9 cellular contexts compared by ENCODE assay signal in the genomic region with DNA sequence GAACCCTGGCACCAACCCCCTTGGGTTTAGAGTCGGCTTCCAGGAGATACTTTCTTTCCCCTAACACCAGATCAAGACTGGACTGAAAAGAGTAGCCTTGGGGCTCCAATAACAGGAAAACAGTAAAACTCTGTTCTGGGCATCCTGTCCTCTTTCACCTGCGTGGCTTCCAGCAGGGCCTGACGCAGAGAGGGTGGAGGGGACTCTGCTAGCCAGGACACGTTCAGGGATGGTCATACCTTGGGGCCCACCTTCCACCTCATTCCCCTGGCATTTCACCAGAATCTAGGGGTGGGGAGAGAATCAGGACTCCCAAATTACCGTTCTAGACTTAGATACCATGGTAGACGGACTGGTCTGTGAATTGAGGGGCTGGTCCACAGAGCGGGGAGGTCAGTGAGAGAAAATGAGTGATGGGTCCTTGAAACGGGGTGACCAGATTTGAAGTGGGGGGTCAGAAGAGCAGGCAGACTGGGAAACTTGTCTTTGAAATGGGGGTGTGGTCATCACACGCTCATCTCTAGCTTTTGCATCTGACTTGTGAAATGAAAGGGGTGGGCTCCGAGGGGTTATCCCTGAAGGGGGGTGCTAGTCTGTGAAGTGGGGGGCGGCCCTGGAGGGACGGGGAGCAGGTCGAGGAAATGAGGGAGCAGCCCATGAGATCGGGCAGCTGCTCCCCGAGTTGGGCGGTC. TPM values are rescaled to one million over a fixed set of nuclear protein-coding genes. Genes with fewer than 3 reads are reported as not detected.
DNase-seq lines count a peak whose midpoint lies in the region; ATAC-seq and TF ChIP-seq lines count a peak whose summit lies in the region.
"Had no signal": no experiment of that assay in that cellular context is flagged by ENCODE, and none has a peak within 500 bp of the region (broad histone marks: within the 10 kb centered on the region; RNA-seq: fewer than 3 reads in every experiment).

No MANE protein-coding gene starts in this region.

- in situ Hi-C loops in gastrocnemius medialis (cut with MboI; ENCODE audit: low sequenced_read_pairs in 4 of 4): loop anchor here (5.0 kb wide), 1 partner anchor 37 kb away; no protein-coding TSS in a partner anchor

- H3K4me1 ChIP-seq in heart right ventricle (peaks cover 27 to 63% (median 50%) of the 10 kb centered on the region in 9 donors), gastrocnemius medialis (peaks cover 42 to 50% of the 10 kb centered on the region in 2 donors)

- ATAC-seq in WTC11 (no peak), heart right ventricle (peak in 7 of 8 donors; percentile 10 to 40 (median 20)), gastrocnemius medialis (peak; percentile 15 to 21), HG03354 (IDR thresholded peaks at IDR 0.05; ENCODE audit: poor library complexity, severe bottlenecking, unreplicated experiment) (no peak)

- H3K4me3 ChIP-seq in GM12865 (ENCODE audit: low read depth, low read length) (peak overlapping the region; percentile 60), heart right ventricle (peak overlapping the region; percentile 84 to 99 (median 94)), gastrocnemius medialis (peak overlapping the region; percentile 86 to 93 (median 90))

- H3K9me3 ChIP-seq in heart right ventricle: no peaks in the 10 kb centered on the region
- H3K9me3 ChIP-seq in gastrocnemius medialis: no peaks in the 10 kb centered on the region

- H3K36me3 Mint-ChIP-seq in WTC11: no peaks in the 10 kb centered on the region

- peak overlapping the region; percentile 50 for H3K27ac Mint-ChIP-seq in WTC11

- H3K4me1 Mint-ChIP-seq in WTC11: peaks cover 56% of the 10 kb centered on the region

- CTCF ChIA-PET in WTC11 (lab: Charles Lee): interaction anchor here (0.7 to 22.1 kb wide), 21 partner anchors 10 to 479 kb away, joined by 3 to 717 read pairs (median 6); partner anchors contain the start of genes BICDL1, RAB35, RNU4-2 and RPLP0

- POLR2A ChIA-PET in WTC11 (lab: Charles Lee): interaction anchor here (0.5 to 12.0 kb wide), 11 partner anchors 22 to 264 kb away, joined by 3 to 198 read pairs (median 4); partner anchors contain the start of genes COQ5, RAB35, RNU4-1 and RNU4-2

- TF ChIP-seq CTCF in GM12865 (IDR thresholded peaks at IDR 0.05; ENCODE audit: insufficient read depth, low read depth, low read length, missing control alignments) (no peak), WTC11 (IDR thresholded peaks at IDR 0.05) (no peak), heart right ventricle (IDR thresholded peaks at IDR 0.05) (no peak), gastrocnemius medialis (IDR thresholded peaks at IDR 0.05 in 4 of 5, conservative IDR thresholded peaks at IDR 0.05 in 1 of 5) (no peak)

- H3K27ac ChIP-seq in heart right ventricle: peak overlapping the region; percentile 90 to 99 (median 96)
- peak overlapping the region; percentile 93 to 99 (median 98) for H3K27ac ChIP-seq in gastrocnemius medialis

- intact Hi-C loops in heart right ventricle (cut with DNase I): loop anchor here in 8 of 10 donors (1.0 to 2.0 kb wide), 6 partner anchors 35 to 64 kb away; partner anchors contain the start of gene RPLP0 (in 2 of the 8)
- intact Hi-C loops in gastrocnemius medialis (cut with DNase I; ENCODE audit: low total_unique reads): loop anchor here (1.0 to 2.0 kb wide), 3 partner anchors 28 to 64 kb away; partner anchors contain the start of genes RNU4-1 and RPLP0

- H3K27me3 ChIP-seq in heart right ventricle (no peaks in the 10 kb centered on the region), gastrocnemius medialis (no peaks in the 10 kb centered on the region)

- DNase-seq in GM12865 (ENCODE audit: low read depth) (no peak), WTC11 (ENCODE audit: low spot score) (no peak), heart right ventricle (peak in 1 of 2 donors; percentile 27), gastrocnemius medialis (peak in 1 of 2 donors; percentile 38), NCI-H1694 treated with DMSO at 0.1 percent for 48 hours (lab: John Stamatoyannopoulos, UW) (no peak), HuH-7 (ENCODE audit: low spot score) (no peak)
- no peak for DNase-seq in stimulated activated CD4-positive, alpha-beta T cell treated with anti-CD3 and anti-CD28 coated beads, Interleukin-4, amount 100 ng/mL, for 1 hour
- DNase-seq: left cardiac atrium had no signal

- no peaks in the 10 kb centered on the region for H3K9me3 Mint-ChIP-seq in WTC11

- no peaks in the 10 kb centered on the region for H3K27me3 Mint-ChIP-seq in WTC11 (ENCODE audit: low read depth)

- peaks cover 0 to 4% (median 0%) of the 10 kb centered on the region in 9 donors for H3K36me3 ChIP-seq in heart right ventricle
- H3K36me3 ChIP-seq in gastrocnemius medialis: no peaks in the 10 kb centered on the region

- TF ChIP-seq POLR2A in gastrocnemius medialis (IDR thresholded peaks at IDR 0.05): no peak

- 12 to 19% methylated on average over 16 of the region's 16 CpGs for WGBS in heart right ventricle, 2 donors

- H3K4me3 Mint-ChIP-seq in WTC11: peak overlapping the region; percentile 83

TF ChIP-seq in WTC11, 78 proteins besides CTCF, POLR2A, EP300 and RAD21 (continues in another document):
- no peak for TF ChIP-seq ELF4 (CRISPR knock-in tag; IDR thresholded peaks at IDR 0.05; ENCODE audit: low read depth)
- no peak for TF ChIP-seq CREB1 (CRISPR knock-in tag; IDR thresholded peaks at IDR 0.05)
- no peak for TF ChIP-seq GABPB1 (CRISPR knock-in tag; IDR thresholded peaks at IDR 0.05)
- TF ChIP-seq NR1H2 (CRISPR knock-in tag; IDR thresholded peaks at IDR 0.05): no peak
- no peak for TF ChIP-seq GTF2I (CRISPR knock-in tag; conservative IDR thresholded peaks at IDR 0.05)
- TF ChIP-seq, protein P1, sequence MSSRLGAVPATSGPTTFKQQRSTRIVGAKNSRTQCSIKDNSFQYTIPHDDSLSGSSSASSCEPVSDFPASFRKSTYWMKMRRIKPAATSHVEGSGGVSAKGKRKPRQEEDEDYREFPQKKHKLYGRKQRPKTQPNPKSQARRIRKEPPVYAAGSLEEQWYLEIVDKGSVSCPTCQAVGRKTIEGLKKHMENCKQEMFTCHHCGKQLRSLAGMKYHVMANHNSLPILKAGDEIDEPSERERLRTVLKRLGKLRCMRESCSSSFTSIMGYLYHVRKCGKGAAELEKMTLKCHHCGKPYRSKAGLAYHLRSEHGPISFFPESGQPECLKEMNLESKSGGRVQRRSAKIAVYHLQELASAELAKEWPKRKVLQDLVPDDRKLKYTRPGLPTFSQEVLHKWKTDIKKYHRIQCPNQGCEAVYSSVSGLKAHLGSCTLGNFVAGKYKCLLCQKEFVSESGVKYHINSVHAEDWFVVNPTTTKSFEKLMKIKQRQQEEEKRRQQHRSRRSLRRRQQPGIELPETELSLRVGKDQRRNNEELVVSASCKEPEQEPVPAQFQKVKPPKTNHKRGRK (CRISPR knock-in tag; IDR thresholded peaks at IDR 0.05; ENCODE audit: borderline replicate concordance): no peak
- TF ChIP-seq, protein P2, sequence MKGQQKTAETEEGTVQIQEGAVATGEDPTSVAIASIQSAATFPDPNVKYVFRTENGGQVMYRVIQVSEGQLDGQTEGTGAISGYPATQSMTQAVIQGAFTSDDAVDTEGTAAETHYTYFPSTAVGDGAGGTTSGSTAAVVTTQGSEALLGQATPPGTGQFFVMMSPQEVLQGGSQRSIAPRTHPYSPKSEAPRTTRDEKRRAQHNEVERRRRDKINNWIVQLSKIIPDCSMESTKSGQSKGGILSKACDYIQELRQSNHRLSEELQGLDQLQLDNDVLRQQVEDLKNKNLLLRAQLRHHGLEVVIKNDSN (CRISPR knock-in tag; IDR thresholded peaks at IDR 0.05): no peak
- no peak for TF ChIP-seq SMAD4 (CRISPR knock-in tag; IDR thresholded peaks at IDR 0.05)
- TF ChIP-seq SOX15 (CRISPR knock-in tag; IDR thresholded peaks at IDR 0.05): no peak
- TF ChIP-seq, protein P3, sequence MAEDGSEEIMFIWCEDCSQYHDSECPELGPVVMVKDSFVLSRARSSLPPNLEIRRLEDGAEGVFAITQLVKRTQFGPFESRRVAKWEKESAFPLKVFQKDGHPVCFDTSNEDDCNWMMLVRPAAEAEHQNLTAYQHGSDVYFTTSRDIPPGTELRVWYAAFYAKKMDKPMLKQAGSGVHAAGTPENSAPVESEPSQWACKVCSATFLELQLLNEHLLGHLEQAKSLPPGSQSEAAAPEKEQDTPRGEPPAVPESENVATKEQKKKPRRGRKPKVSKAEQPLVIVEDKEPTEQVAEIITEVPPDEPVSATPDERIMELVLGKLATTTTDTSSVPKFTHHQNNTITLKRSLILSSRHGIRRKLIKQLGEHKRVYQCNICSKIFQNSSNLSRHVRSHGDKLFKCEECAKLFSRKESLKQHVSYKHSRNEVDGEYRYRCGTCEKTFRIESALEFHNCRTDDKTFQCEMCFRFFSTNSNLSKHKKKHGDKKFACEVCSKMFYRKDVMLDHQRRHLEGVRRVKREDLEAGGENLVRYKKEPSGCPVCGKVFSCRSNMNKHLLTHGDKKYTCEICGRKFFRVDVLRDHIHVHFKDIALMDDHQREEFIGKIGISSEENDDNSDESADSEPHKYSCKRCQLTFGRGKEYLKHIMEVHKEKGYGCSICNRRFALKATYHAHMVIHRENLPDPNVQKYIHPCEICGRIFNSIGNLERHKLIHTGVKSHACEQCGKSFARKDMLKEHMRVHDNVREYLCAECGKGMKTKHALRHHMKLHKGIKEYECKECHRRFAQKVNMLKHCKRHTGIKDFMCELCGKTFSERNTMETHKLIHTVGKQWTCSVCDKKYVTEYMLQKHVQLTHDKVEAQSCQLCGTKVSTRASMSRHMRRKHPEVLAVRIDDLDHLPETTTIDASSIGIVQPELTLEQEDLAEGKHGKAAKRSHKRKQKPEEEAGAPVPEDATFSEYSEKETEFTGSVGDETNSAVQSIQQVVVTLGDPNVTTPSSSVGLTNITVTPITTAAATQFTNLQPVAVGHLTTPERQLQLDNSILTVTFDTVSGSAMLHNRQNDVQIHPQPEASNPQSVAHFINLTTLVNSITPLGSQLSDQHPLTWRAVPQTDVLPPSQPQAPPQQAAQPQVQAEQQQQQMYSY (CRISPR knock-in tag; IDR thresholded peaks at IDR 0.05): no peak

RNA-seq across cellular contexts. Expression of gene PXN, which starts 0.9 kb away (rescaled TPM):
- total RNA-seq in WTC11 (2021) (96.6 to 132 TPM (median 99.2 TPM) in 3 replicates), heart right ventricle (10 to 100 TPM; 52.0 to 83.7 (median 63.3) TPM), gastrocnemius medialis (100 to 1,000 TPM in 1 of 4 donors, 10 to 100 TPM in 3; 48.8 to 102 (median 77.9) TPM)
- polyA plus RNA-seq in heart right ventricle: 100 to 1,000 TPM in 1 of 2 donors, 10 to 100 TPM in 1; 41.2 to 123 TPM

RNA-seq across cellular contexts. Expression of gene RNU4-2, which starts 27.0 kb away (rescaled TPM):
- total RNA-seq in WTC11 (2021): 2,632 to 2,764 TPM (median 2,673 TPM) in 3 replicates
- over 10,000 TPM in 7 of 10 donors, 1,000 to 10,000 TPM in 3; 5,348 to 18,425 (median 10,263) TPM for total RNA-seq in heart right ventricle
- polyA plus RNA-seq in heart right ventricle: not detected
- total RNA-seq in gastrocnemius medialis: under 1 TPM in 2 of 4 donors, not detected in 2; under 0.01 TPM

RNA-seq across cellular contexts. Expression of gene RNU4-1, which starts 28.4 kb away (rescaled TPM):
- 2,196 to 2,477 TPM (median 2,436 TPM) in 3 replicates for total RNA-seq in WTC11 (2021)
- 1,000 to 10,000 TPM in 6 of 10 donors, 100 to 1,000 TPM in 4; 426 to 3,423 (median 1,870) TPM for total RNA-seq in heart right ventricle
- polyA plus RNA-seq in heart right ventricle: not detected
- total RNA-seq in gastrocnemius medialis: under 1 TPM in 1 of 4 donors, not detected in 3; under 0.01 TPM

RNA-seq across cellular contexts. Expression of gene SIRT4, which starts 37.5 kb away (rescaled TPM):
- total RNA-seq in WTC11 (2021) (2.1 to 4.3 TPM (median 2.8 TPM) in 3 replicates), heart right ventricle (1 to 10 TPM; 3.7 to 9.0 (median 4.7) TPM), gastrocnemius medialis (10 to 100 TPM in 1 of 4 donors, 1 to 10 TPM in 3; 2.5 to 13.2 (median 6.7) TPM)
- 1 to 10 TPM; 2.8 to 6.2 TPM for polyA plus RNA-seq in heart right ventricle

Comparison
In these comparisons a context has a peak if more than half of its experiments do, and no peak if none do; other contexts are left out.
1. ATAC-seq: peak in heart right ventricle (7 of 8) and gastrocnemius medialis (2 of 2); none in WTC11 (single experiment) and HG03354 (single experiment).
2. RNA of gene RNU4-2, which starts 27.0 kb away (total RNA-seq): 5,348 to 18,425 TPM in heart right ventricle and 2,632 to 2,764 TPM in WTC11; under 0.01 TPM in gastrocnemius medialis; every median in the first group is over 1,000 times any median in the second.
3. RNA of gene RNU4-1, which starts 28.4 kb away (total RNA-seq): 2,196 to 2,477 TPM in WTC11 and 426 to 3,423 TPM in heart right ventricle; under 0.01 TPM in gastrocnemius medialis; every median in the first group is over 100 times any median in the second.
4. Peak in every context shown above with its lines, with median percentiles within 50 percentile points of each other: H3K4me3 ChIP-seq.